ENCODE assay signal across 2 cellular contexts in the genomic region with DNA sequence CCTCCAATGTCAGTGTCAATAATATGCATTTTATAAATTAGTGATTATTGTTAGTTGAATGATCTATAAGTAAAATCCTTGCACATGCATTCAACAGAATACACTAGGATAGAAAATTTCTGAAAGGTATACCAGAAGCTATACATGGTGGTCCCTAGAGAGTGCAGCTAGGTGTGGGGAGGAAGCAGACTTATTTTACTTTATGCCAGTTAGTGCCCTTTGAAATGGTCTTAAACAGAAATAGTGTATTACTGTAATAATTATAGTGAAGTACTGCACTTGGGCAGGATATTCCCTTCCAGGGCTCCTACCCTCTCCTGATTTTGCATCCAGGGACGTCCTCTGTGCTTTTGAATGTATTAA.
A peak's percentile ranks its signal among the peaks of the same experiment; 100 is the strongest.
TF ChIP-seq lines count a peak whose summit lies in the region.

No MANE protein-coding gene starts in this region.

TF ChIP-seq in HEK293, 187 proteins besides CTCF, POLR2A, EP300 and RAD21:
- TF ChIP-seq ZNF549 (tag by site-specific recombination; IDR thresholded peaks at IDR 0.05) (no peak), ZNF140 (tag by site-specific recombination; IDR thresholded peaks at IDR 0.05) (no peak), ZXDB (tag by site-specific recombination; IDR thresholded peaks at IDR 0.05) (0 out of 2 replicates have a peak, but pooled peaks have one; percentile 3), ZNF76 (tag by site-specific recombination; IDR thresholded peaks at IDR 0.05; ENCODE audit: borderline replicate concordance, low read depth) (no peak), ZNF544 (tag by site-specific recombination; IDR thresholded peaks at IDR 0.05) (no peak), ZBTB48 (tag by site-specific recombination; IDR thresholded peaks at IDR 0.05) (no peak), ZNF510 (tag by site-specific recombination; IDR thresholded peaks at IDR 0.05; ENCODE audit: insufficient replicate concordance) (no peak), GLI2 (tag by site-specific recombination; IDR thresholded peaks at IDR 0.05; ENCODE audit: borderline replicate concordance, low read depth) (no peak), OVOL3 (tag by site-specific recombination; IDR thresholded peaks at IDR 0.05) (no peak), ZNF266 (tag by site-specific recombination; IDR thresholded peaks at IDR 0.05; ENCODE audit: low read depth) (no peak)
- TF ChIP-seq, protein P1, sequence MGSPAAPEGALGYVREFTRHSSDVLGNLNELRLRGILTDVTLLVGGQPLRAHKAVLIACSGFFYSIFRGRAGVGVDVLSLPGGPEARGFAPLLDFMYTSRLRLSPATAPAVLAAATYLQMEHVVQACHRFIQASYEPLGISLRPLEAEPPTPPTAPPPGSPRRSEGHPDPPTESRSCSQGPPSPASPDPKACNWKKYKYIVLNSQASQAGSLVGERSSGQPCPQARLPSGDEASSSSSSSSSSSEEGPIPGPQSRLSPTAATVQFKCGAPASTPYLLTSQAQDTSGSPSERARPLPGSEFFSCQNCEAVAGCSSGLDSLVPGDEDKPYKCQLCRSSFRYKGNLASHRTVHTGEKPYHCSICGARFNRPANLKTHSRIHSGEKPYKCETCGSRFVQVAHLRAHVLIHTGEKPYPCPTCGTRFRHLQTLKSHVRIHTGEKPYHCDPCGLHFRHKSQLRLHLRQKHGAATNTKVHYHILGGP (tag by site-specific recombination; IDR thresholded peaks at IDR 0.05): no peak
- TF ChIP-seq, protein P2, sequence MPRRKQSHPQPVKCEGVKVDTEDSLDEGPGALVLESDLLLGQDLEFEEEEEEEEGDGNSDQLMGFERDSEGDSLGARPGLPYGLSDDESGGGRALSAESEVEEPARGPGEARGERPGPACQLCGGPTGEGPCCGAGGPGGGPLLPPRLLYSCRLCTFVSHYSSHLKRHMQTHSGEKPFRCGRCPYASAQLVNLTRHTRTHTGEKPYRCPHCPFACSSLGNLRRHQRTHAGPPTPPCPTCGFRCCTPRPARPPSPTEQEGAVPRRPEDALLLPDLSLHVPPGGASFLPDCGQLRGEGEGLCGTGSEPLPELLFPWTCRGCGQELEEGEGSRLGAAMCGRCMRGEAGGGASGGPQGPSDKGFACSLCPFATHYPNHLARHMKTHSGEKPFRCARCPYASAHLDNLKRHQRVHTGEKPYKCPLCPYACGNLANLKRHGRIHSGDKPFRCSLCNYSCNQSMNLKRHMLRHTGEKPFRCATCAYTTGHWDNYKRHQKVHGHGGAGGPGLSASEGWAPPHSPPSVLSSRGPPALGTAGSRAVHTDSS (tag by site-specific recombination; IDR thresholded peaks at IDR 0.05): 0 out of 2 replicates have a peak, but pooled peaks have one; percentile 30
- TF ChIP-seq, protein P3, sequence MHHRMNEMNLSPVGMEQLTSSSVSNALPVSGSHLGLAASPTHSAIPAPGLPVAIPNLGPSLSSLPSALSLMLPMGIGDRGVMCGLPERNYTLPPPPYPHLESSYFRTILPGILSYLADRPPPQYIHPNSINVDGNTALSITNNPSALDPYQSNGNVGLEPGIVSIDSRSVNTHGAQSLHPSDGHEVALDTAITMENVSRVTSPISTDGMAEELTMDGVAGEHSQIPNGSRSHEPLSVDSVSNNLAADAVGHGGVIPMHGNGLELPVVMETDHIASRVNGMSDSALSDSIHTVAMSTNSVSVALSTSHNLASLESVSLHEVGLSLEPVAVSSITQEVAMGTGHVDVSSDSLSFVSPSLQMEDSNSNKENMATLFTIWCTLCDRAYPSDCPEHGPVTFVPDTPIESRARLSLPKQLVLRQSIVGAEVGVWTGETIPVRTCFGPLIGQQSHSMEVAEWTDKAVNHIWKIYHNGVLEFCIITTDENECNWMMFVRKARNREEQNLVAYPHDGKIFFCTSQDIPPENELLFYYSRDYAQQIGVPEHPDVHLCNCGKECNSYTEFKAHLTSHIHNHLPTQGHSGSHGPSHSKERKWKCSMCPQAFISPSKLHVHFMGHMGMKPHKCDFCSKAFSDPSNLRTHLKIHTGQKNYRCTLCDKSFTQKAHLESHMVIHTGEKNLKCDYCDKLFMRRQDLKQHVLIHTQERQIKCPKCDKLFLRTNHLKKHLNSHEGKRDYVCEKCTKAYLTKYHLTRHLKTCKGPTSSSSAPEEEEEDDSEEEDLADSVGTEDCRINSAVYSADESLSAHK (tag by site-specific recombination; IDR thresholded peaks at IDR 0.05): no peak

TF ChIP-seq in GM12878, 131 proteins besides CTCF, POLR2A, EP300 and RAD21:
- TF ChIP-seq BCL11A (IDR thresholded peaks at IDR 0.05; ENCODE audit: low read depth, low read length) (no peak), TCF12 (IDR thresholded peaks at IDR 0.05; ENCODE audit: low read depth, low read length) (no peak), NR2C2 (IDR thresholded peaks at IDR 0.05; ENCODE audit: borderline replicate concordance, control insufficient read depth, insufficient read length, low read depth) (no peak)
- TF ChIP-seq, protein P4, sequence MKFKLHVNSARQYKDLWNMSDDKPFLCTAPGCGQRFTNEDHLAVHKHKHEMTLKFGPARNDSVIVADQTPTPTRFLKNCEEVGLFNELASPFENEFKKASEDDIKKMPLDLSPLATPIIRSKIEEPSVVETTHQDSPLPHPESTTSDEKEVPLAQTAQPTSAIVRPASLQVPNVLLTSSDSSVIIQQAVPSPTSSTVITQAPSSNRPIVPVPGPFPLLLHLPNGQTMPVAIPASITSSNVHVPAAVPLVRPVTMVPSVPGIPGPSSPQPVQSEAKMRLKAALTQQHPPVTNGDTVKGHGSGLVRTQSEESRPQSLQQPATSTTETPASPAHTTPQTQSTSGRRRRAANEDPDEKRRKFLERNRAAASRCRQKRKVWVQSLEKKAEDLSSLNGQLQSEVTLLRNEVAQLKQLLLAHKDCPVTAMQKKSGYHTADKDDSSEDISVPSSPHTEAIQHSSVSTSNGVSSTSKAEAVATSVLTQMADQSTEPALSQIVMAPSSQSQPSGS (IDR thresholded peaks at IDR 0.05; ENCODE audit: low read length): no peak
- TF ChIP-seq, protein P5, sequence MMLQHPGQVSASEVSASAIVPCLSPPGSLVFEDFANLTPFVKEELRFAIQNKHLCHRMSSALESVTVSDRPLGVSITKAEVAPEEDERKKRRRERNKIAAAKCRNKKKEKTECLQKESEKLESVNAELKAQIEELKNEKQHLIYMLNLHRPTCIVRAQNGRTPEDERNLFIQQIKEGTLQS (IDR thresholded peaks at IDR 0.05; ENCODE audit: borderline replicate concordance, extremely low read depth, low read depth, low read length): no peak
